In the genomic region with DNA sequence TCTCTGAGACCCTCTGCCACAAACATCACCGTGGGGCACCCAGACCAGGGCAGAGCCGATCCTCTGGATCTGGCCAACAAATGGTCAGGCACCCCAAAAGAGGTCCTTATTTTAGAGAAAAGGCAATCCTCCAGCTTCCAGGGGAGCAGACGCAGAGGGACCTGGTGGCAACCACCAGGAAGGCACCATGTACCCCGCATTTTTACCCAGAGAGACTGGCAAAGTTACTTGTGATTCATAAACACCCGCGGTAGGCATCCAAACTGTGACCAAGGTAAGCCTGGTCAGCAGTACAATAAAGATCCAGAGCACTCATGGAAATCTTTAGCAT, we compare ENCODE assay signal across 10 cellular contexts.
ATAC-seq lines count a peak whose summit lies in the region.
"Had no signal": no experiment of that assay in that cellular context is flagged by ENCODE, and none has a peak within 500 bp of the region (broad histone marks: within the 10 kb centered on the region; RNA-seq: fewer than 3 reads in every experiment).

No MANE protein-coding gene starts in this region.

- H3K27ac ChIP-seq in angular gyrus (ENCODE audit: low read depth, low read length) (peak overlapping the region; percentile 4), duodenal mucosa (ENCODE audit: low read depth, low read length) (peak overlapping the region; percentile 25), mucosa of rectum (ENCODE audit: low read depth in 2 of 2, low read length in 2 of 2) (peak overlapping the region; percentile 21 to 62), subcutaneous abdominal adipose tissue (ENCODE audit: low read depth, low read length) (peak overlapping the region; percentile 76)
- H3K27ac ChIP-seq: BLaER1 treated with 17β-estradiol and CSF1 and Interleukin-3, amounts not matched to agents 10 nM and 100 nM; cardiac muscle cell had no signal

- H3K36me3 ChIP-seq in duodenal mucosa (ENCODE audit: control insufficient read depth in 1 of 2, insufficient read depth in 2 of 2, low read length in 2 of 2) (no peaks in the 10 kb centered on the region), mucosa of rectum (ENCODE audit: control insufficient read depth in 2 of 2, insufficient read depth in 2 of 2, low read length in 2 of 2) (no peaks in the 10 kb centered on the region), subcutaneous abdominal adipose tissue (ENCODE audit: control insufficient read depth in 5 of 5, insufficient read depth in 5 of 5, low read length in 5 of 5) (no peaks in the 10 kb centered on the region)
- H3K36me3 ChIP-seq: cardiac muscle cell had no signal

- H3K4me3 ChIP-seq in duodenal mucosa (ENCODE audit: low read depth in 1 of 2, low read length in 2 of 2): peak overlapping the region in 1 of 2 donors; percentile 32
- H3K4me3 ChIP-seq in mucosa of rectum (ENCODE audit: low read length in 2 of 2): peak overlapping the region in 1 of 2 donors; percentile 43
- H3K4me3 ChIP-seq in subcutaneous abdominal adipose tissue (ENCODE audit: low read depth in 1 of 5, low read length in 5 of 5): peak overlapping the region in 3 of 5 donors; percentile 44 to 59 (median 52)
- H3K4me3 ChIP-seq: BLaER1 treated with 17β-estradiol and CSF1 and Interleukin-3, amounts not matched to agents 10 nM and 100 nM; cardiac muscle cell had no signal

- H3K27me3 ChIP-seq in duodenal mucosa (ENCODE audit: control insufficient read depth in 1 of 2, insufficient read depth in 2 of 2, low read length in 2 of 2) (peaks cover 15 to 29% of the 10 kb centered on the region in 2 donors), mucosa of rectum (ENCODE audit: control insufficient read depth in 2 of 2, insufficient read depth in 2 of 2, low read length in 2 of 2) (peaks cover 17 to 19% of the 10 kb centered on the region in 2 donors), subcutaneous abdominal adipose tissue (ENCODE audit: control insufficient read depth in 5 of 5, insufficient read depth in 4 of 5, low read length in 5 of 5) (peaks cover 2 to 10% (median 6%) of the 10 kb centered on the region in 5 donors)

- H3K9ac ChIP-seq in duodenal mucosa (ENCODE audit: low read depth in 1 of 2, low read length in 2 of 2): no peak overlapping the region
- no peak overlapping the region for H3K9ac ChIP-seq in mucosa of rectum (ENCODE audit: low read depth in 1 of 2, low read length in 2 of 2)
- peak overlapping the region in 3 of 5 donors; percentile 35 to 68 (median 48) for H3K9ac ChIP-seq in subcutaneous abdominal adipose tissue (ENCODE audit: low read length in 5 of 5)
- H3K9ac ChIP-seq: BLaER1 treated with 17β-estradiol and CSF1 and Interleukin-3, amounts not matched to agents 10 nM and 100 nM had no signal

- H3K9me3 ChIP-seq in duodenal mucosa (ENCODE audit: control insufficient read depth in 1 of 2, low read length in 2 of 2) (no peaks in the 10 kb centered on the region), mucosa of rectum (ENCODE audit: control insufficient read depth in 2 of 2, low read length in 2 of 2) (no peaks in the 10 kb centered on the region), subcutaneous abdominal adipose tissue (ENCODE audit: control insufficient read depth in 5 of 5, low read length in 5 of 5) (no peaks in the 10 kb centered on the region)

- H3K4me1 ChIP-seq in duodenal mucosa (ENCODE audit: control insufficient read depth in 1 of 2, insufficient read depth in 2 of 2, low read length in 2 of 2) (peaks cover 0 to 2% of the 10 kb centered on the region in 2 donors), mucosa of rectum (ENCODE audit: control insufficient read depth in 2 of 2, insufficient read depth in 2 of 2, low read length in 2 of 2) (peaks cover 3 to 7% of the 10 kb centered on the region in 2 donors), subcutaneous abdominal adipose tissue (ENCODE audit: control insufficient read depth in 5 of 5, insufficient read depth in 5 of 5, low read length in 5 of 5) (peaks cover 10 to 64% (median 40%) of the 10 kb centered on the region in 5 donors)

- no peak for ATAC-seq in HG03432 (IDR thresholded peaks at IDR 0.05; ENCODE audit: unreplicated experiment)
- no peak for ATAC-seq in GM21619 (IDR thresholded peaks at IDR 0.05; ENCODE audit: unreplicated experiment)
- no peak for ATAC-seq in GM21528 (IDR thresholded peaks at IDR 0.05; ENCODE audit: low FRiP score, unreplicated experiment)
- ATAC-seq: activated CD8-positive, alpha-beta memory T cell treated with anti-CD3 and anti-CD28 coated beads, Interleukin-2, amount 10 ng/mL, durations not matched to agents 7 days and 5 days had no signal

Comparison
In these comparisons a context has a peak if more than half of its experiments do, and no peak if none do; other contexts are left out.
1. H3K27ac ChIP-seq: peak in every context shown above with its lines; median percentile 76 in subcutaneous abdominal adipose tissue; 42 in mucosa of rectum; 25 in duodenal mucosa; 4 in angular gyrus.
2. H3K9ac ChIP-seq: peak in subcutaneous abdominal adipose tissue (3 of 5); none in duodenal mucosa (0 of 2) and mucosa of rectum (0 of 2).